ENCODE assay signal across 13 cellular contexts in genomic region chr18:49368876-49369440, GRCh38.
A peak's percentile ranks its signal among the peaks of the same experiment; 100 is the strongest.
DNase-seq lines count a peak whose midpoint lies in the region; ATAC-seq and TF ChIP-seq lines count a peak whose summit lies in the region.
"Had no signal": no experiment of that assay in that cellular context is flagged by ENCODE, and none has a peak within 500 bp of the region (broad histone marks: within the 10 kb centered on the region; RNA-seq: fewer than 3 reads in every experiment).

No MANE protein-coding gene starts in this region.

- no peaks in the 10 kb centered on the region for H3F3A ChIP-seq in GM23338 (replicated peaks; ENCODE audit: low read depth)

- no peaks in the 10 kb centered on the region for H4K20me1 ChIP-seq in GM23338 (replicated peaks; ENCODE audit: insufficient read depth)

- H3K4me3 ChIP-seq in GM23338 (no peak overlapping the region), fibroblast of the aortic adventitia (ENCODE audit: low read depth, low read length) (no peak overlapping the region), ovary (no peak overlapping the region)

- H3K27me3 ChIP-seq in GM23338 (ENCODE audit: insufficient read depth) (no peaks in the 10 kb centered on the region), ovary (no peaks in the 10 kb centered on the region)

- no peak overlapping the region for H3K4me3 Mint-ChIP-seq in GM23338
- H3K4me3 Mint-ChIP-seq: activated B cell treated with CpG ODN at 0.5 μM for 24 hours; activated T-cell treated with anti-CD3 and anti-CD28 coated beads, Interleukin-2, amount 50 U/mL, for 4 hours; type B pancreatic cell had no signal

- H3K27ac ChIP-seq in GM23338 (ENCODE audit: low read depth), result no peak overlapping the region
- no peak overlapping the region for H3K27ac ChIP-seq in ovary

- no peaks in the 10 kb centered on the region for H3K9me3 ChIP-seq in ovary

- peaks cover 16% of the 10 kb centered on the region for H3K4me1 Mint-ChIP-seq in GM23338
- H3K4me1 Mint-ChIP-seq: activated B cell treated with CpG ODN at 0.5 μM for 24 hours had no signal

- H3K27me3 Mint-ChIP-seq in GM23338 (ENCODE audit: insufficient read depth, low read depth, poor library complexity), result peaks cover 4% of the 10 kb centered on the region
- H3K27me3 Mint-ChIP-seq: activated B cell treated with CpG ODN at 0.5 μM for 24 hours, type B pancreatic cell had no signal

- H3K36me3 ChIP-seq in GM23338 (ENCODE audit: insufficient read depth) (no peaks in the 10 kb centered on the region), ovary (no peaks in the 10 kb centered on the region)

- H2AFZ ChIP-seq in GM23338, result no peak overlapping the region

- peak overlapping the region; percentile 74 for H3K27ac Mint-ChIP-seq in GM23338
- H3K27ac Mint-ChIP-seq: activated B cell treated with CpG ODN at 0.5 μM for 24 hours, type B pancreatic cell had no signal

- DNase-seq in GM23338 (ENCODE audit: low spot score) (peak; percentile 30), NCI-H774 (lab: John Stamatoyannopoulos, UW) (peak; percentile 26), fibroblast of the aortic adventitia (ENCODE audit: low read depth) (peak; percentile 34), sciatic nerve (ENCODE audit: low spot score) (no peak), NCI-H226 (no peak), ovary (no peak), GM20000 (ENCODE audit: low spot score) (no peak), GM19240 (ENCODE audit: insufficient read length, low spot score) (no peak)
- DNase-seq: activated B cell treated with CpG ODN at 0.5 μM for 24 hours; activated T-cell treated with anti-CD3 and anti-CD28 coated beads, Interleukin-2, amount 50 U/mL, for 4 hours; IMR-90; SIG-M5 had no signal

- H3K4me1 ChIP-seq in GM23338 (ENCODE audit: insufficient read depth) (no peaks in the 10 kb centered on the region), ovary (ENCODE audit: insufficient read depth) (no peaks in the 10 kb centered on the region)

- H3K9me3 Mint-ChIP-seq in GM23338, result no peaks in the 10 kb centered on the region
- H3K9me3 Mint-ChIP-seq: activated B cell treated with CpG ODN at 0.5 μM for 24 hours; activated T-cell treated with anti-CD3 and anti-CD28 coated beads, Interleukin-2, amount 50 U/mL, for 4 hours; type B pancreatic cell had no signal

- ATAC-seq in GM23338 (peak; percentile 94), sciatic nerve (peak; percentile 80)
- ATAC-seq: activated T-cell treated with anti-CD3 and anti-CD28 coated beads, Interleukin-2, amount 50 U/mL, for 4 hours had no signal

- no peaks in the 10 kb centered on the region for H3K79me2 ChIP-seq in GM23338 (replicated peaks; ENCODE audit: insufficient read depth)

- intact Hi-C loops in sciatic nerve (cut with DNase I), result no loop called here
- intact Hi-C loops in ovary (cut with DNase I), result no loop called here

- no peaks in the 10 kb centered on the region for H3K9me2 ChIP-seq in GM23338 (ENCODE audit: insufficient read depth)

- TF ChIP-seq EP300 in ovary (IDR thresholded peaks at IDR 0.05), result no peak

- no peaks in the 10 kb centered on the region for H3K36me3 Mint-ChIP-seq in GM23338 (ENCODE audit: low read depth)
- H3K36me3 Mint-ChIP-seq: type B pancreatic cell had no signal

- peak in 1 of 2 experiments; percentile 17; a peak in 1 of 4 replicates for TF ChIP-seq CTCF in GM23338 (conservative IDR thresholded peaks at IDR 0.05; ENCODE audit: low read depth in 2 of 2)
- TF ChIP-seq CTCF in fibroblast of the aortic adventitia (IDR thresholded peaks at IDR 0.05; ENCODE audit: insufficient read depth, low read length), result no peak
- TF ChIP-seq CTCF in ovary (IDR thresholded peaks at IDR 0.05), result no peak
- TF ChIP-seq CTCF in GM20000 (IDR thresholded peaks at IDR 0.05; ENCODE audit: extremely low read depth, missing control alignments), result no peak

- WGBS in ovary, 3 donors, result 84 to 90% (median 85%) methylated on average over 10 of the region's 10 CpGs

- no peak for TF ChIP-seq POLR2A in ovary (IDR thresholded peaks at IDR 0.05)

- no peak overlapping the region for H3K4me2 ChIP-seq in GM23338

TF ChIP-seq in GM23338, 12 proteins besides CTCF, POLR2A, EP300 and RAD21 (continues in another document):
- TF ChIP-seq REST (IDR thresholded peaks at IDR 0.05; ENCODE audit: unreplicated experiment), result no peak
- no peak for TF ChIP-seq EZH2 (IDR thresholded peaks at IDR 0.05; ENCODE audit: low read depth, unreplicated experiment)
- no peak for TF ChIP-seq ZNF462 (CRISPR knock-in tag; IDR thresholded peaks at IDR 0.05)
- no peak for TF ChIP-seq ZNF331 (CRISPR knock-in tag; IDR thresholded peaks at IDR 0.05; ENCODE audit: low read depth)

Comparison
In these comparisons a context has a peak if more than half of its experiments do, and no peak if none do; other contexts are left out.
1. DNase-seq: peak in GM23338 (single experiment), NCI-H774 (single experiment) and fibroblast of the aortic adventitia (single experiment); none in sciatic nerve (single experiment), NCI-H226 (single experiment), ovary (0 of 5), GM20000 (single experiment) and GM19240 (single experiment).